18 cellular contexts compared by ENCODE assay signal in genomic region chr6:12977206-12977605, GRCh38.
DNase-seq lines count a peak whose midpoint lies in the region; ATAC-seq and TF ChIP-seq lines count a peak whose summit lies in the region.
"Had no signal": no experiment of that assay in that cellular context is flagged by ENCODE, and none has a peak within 500 bp of the region (broad histone marks: within the 10 kb centered on the region; RNA-seq: fewer than 3 reads in every experiment).

No MANE protein-coding gene starts in this region.

- intact Hi-C loops in left ventricle myocardium superior (cut with micrococcal nuclease) (no loop called here), ascending aorta (cut with DNase I) (no loop called here)

- no peak overlapping the region for H3K9ac ChIP-seq in neural progenitor cell
- H3K9ac ChIP-seq: BLaER1 treated with 17β-estradiol and CSF1 and Interleukin-3, amounts not matched to agents 10 nM and 100 nM had no signal

- no peak overlapping the region for H3K4me3 Mint-ChIP-seq in neural progenitor cell
- H3K4me3 Mint-ChIP-seq: B cell; CD4-positive, alpha-beta T cell; CD8-positive, alpha-beta T cell had no signal

- no peaks in the 10 kb centered on the region for H3K4me1 Mint-ChIP-seq in neural progenitor cell
- H3K4me1 Mint-ChIP-seq: B cell had no signal

- peaks cover 2% of the 10 kb centered on the region for H3K36me3 Mint-ChIP-seq in neural progenitor cell
- H3K36me3 Mint-ChIP-seq: CD8-positive, alpha-beta T cell had no signal

- no peaks in the 10 kb centered on the region for H4K20me1 ChIP-seq in neural progenitor cell (ENCODE audit: low read depth)
- H4K20me1 ChIP-seq: BLaER1 treated with 17β-estradiol and CSF1 and Interleukin-3, amounts not matched to agents 10 nM and 100 nM had no signal

- H3K4me1 ChIP-seq in right atrium auricular region = no peaks in the 10 kb centered on the region
- peaks cover 0 to 12% of the 10 kb centered on the region in 2 donors for H3K4me1 ChIP-seq in ascending aorta
- no peaks in the 10 kb centered on the region for H3K4me1 ChIP-seq in neural progenitor cell
- H3K4me1 ChIP-seq: Caco-2 had no signal

- H3K9me3 Mint-ChIP-seq in neural progenitor cell = no peaks in the 10 kb centered on the region
- H3K9me3 Mint-ChIP-seq: CD4-positive, alpha-beta T cell had no signal

- DNase-seq in left ventricle myocardium superior (no peak), right atrium auricular region (ENCODE audit: low spot score) (no peak), ascending aorta (ENCODE audit: low spot score in 2 of 2) (no peak), neural progenitor cell (ENCODE audit: low spot score) (no peak)
- no peak for DNase-seq in stimulated activated naive CD8-positive, alpha-beta T cell treated with anti-CD3 and anti-CD28 coated beads, Interleukin-15, Interleukin-2, amounts not matched to agents 100 U/mL and 50 U/mL, for 24 hours
- DNase-seq: AML-193; Caco-2; Calu3; CD4-positive, alpha-beta T cell; CD8-positive, alpha-beta T cell; DMS79 treated with DMSO at 0.1 percent for 48 hours; GF-D8 had no signal

- no peaks in the 10 kb centered on the region for H3K79me2 ChIP-seq in neural progenitor cell (ENCODE audit: low read depth)

- no peak overlapping the region for H3K4me2 ChIP-seq in neural progenitor cell
- H3K4me2 ChIP-seq: A549 had no signal

- TF ChIP-seq CTCF in right atrium auricular region (IDR thresholded peaks at IDR 0.05) (no peak), ascending aorta (IDR thresholded peaks at IDR 0.05) (no peak), neural progenitor cell (IDR thresholded peaks at IDR 0.05) (no peak)

- ATAC-seq in left ventricle myocardium superior = peak; percentile 56
- ATAC-seq in GM18870 (IDR thresholded peaks at IDR 0.05; ENCODE audit: unreplicated experiment) = no peak
- ATAC-seq in stimulated activated naive CD8-positive, alpha-beta T cell treated with anti-CD3 and anti-CD28 coated beads, Interleukin-15, Interleukin-2, amounts not matched to agents 100 U/mL and 50 U/mL, for 24 hours = no peak
- ATAC-seq: A549; CD8-positive, alpha-beta T cell had no signal

- no peaks in the 10 kb centered on the region for H3F3A ChIP-seq in neural progenitor cell (ENCODE audit: low read depth)

- H3K27me3 Mint-ChIP-seq in neural progenitor cell (ENCODE audit: insufficient read depth, low read depth) = no peaks in the 10 kb centered on the region

- peak overlapping the region; percentile 22 for H3K27ac Mint-ChIP-seq in neural progenitor cell
- H3K27ac Mint-ChIP-seq: B cell; CD4-positive, alpha-beta T cell; CD8-positive, alpha-beta T cell had no signal

- no peaks in the 10 kb centered on the region for H3K27me3 ChIP-seq in right atrium auricular region
- no peaks in the 10 kb centered on the region for H3K27me3 ChIP-seq in ascending aorta
- no peaks in the 10 kb centered on the region for H3K27me3 ChIP-seq in neural progenitor cell
- H3K27me3 ChIP-seq: BLaER1 treated with 17β-estradiol and CSF1 and Interleukin-3, amounts not matched to agents 10 nM and 100 nM had no signal

- no peaks in the 10 kb centered on the region for H3K36me3 ChIP-seq in right atrium auricular region
- peaks cover 0 to 7% of the 10 kb centered on the region in 2 donors for H3K36me3 ChIP-seq in ascending aorta
- H3K36me3 ChIP-seq in neural progenitor cell = no peaks in the 10 kb centered on the region
- H3K36me3 ChIP-seq: BLaER1 treated with 17β-estradiol and CSF1 and Interleukin-3, amounts not matched to agents 10 nM and 100 nM had no signal

- H3K4me3 ChIP-seq in right atrium auricular region (no peak overlapping the region), ascending aorta (no peak overlapping the region), neural progenitor cell (no peak overlapping the region)
- H3K4me3 ChIP-seq: A549; BLaER1 treated with 17β-estradiol and CSF1 and Interleukin-3, amounts not matched to agents 10 nM and 100 nM had no signal

- H2AFZ ChIP-seq in neural progenitor cell (replicated peaks) = no peak overlapping the region

- H3K27ac ChIP-seq in right atrium auricular region = peak overlapping the region in 1 of 2 donors; percentile 25
- H3K27ac ChIP-seq in ascending aorta = peak overlapping the region; percentile 22 to 33
- no peak overlapping the region for H3K27ac ChIP-seq in neural progenitor cell
- H3K27ac ChIP-seq: 22Rv1; A549; BLaER1 treated with 17β-estradiol and CSF1 and Interleukin-3, amounts not matched to agents 10 nM and 100 nM; C4-2B had no signal

- H3K9me3 ChIP-seq in right atrium auricular region = no peaks in the 10 kb centered on the region
- H3K9me3 ChIP-seq in ascending aorta = no peaks in the 10 kb centered on the region
- H3K9me3 ChIP-seq in neural progenitor cell (ENCODE audit: low read depth) = no peaks in the 10 kb centered on the region
- H3K9me3 ChIP-seq: Caco-2 had no signal
